Comparison of ENCODE assay signal across 17 cellular contexts in genomic region chr12:92360543-92360942, GRCh38.
DNase-seq lines count a peak whose midpoint lies in the region; ATAC-seq, FAIRE-seq and TF ChIP-seq lines count a peak whose summit lies in the region.
"Had no signal": no experiment of that assay in that cellular context is flagged by ENCODE, and none has a peak within 500 bp of the region (broad histone marks: within the 10 kb centered on the region; RNA-seq: fewer than 3 reads in every experiment).

No MANE protein-coding gene starts in this region.

- peaks cover 74% of the 10 kb centered on the region for H3K4me1 ChIP-seq in CD4-positive, alpha-beta memory T cell (ENCODE audit: insufficient read depth, low read length)
- H3K4me1 ChIP-seq in lower lobe of right lung, result no peaks in the 10 kb centered on the region
- no peaks in the 10 kb centered on the region for H3K4me1 ChIP-seq in colonic mucosa

- no peak overlapping the region for H3K4me3 ChIP-seq in CD4-positive, alpha-beta memory T cell (ENCODE audit: low read length in 2 of 2)
- no peak overlapping the region for H3K4me3 ChIP-seq in lower lobe of right lung
- H3K4me3 ChIP-seq in colonic mucosa, result no peak overlapping the region
- H3K4me3 ChIP-seq: GM23338, neural progenitor cell had no signal

- no peaks in the 10 kb centered on the region for H3K9me3 ChIP-seq in CD4-positive, alpha-beta memory T cell (ENCODE audit: control insufficient read depth in 1 of 2, low read length in 2 of 2)
- H3K9me3 ChIP-seq in lower lobe of right lung, result no peaks in the 10 kb centered on the region
- H3K9me3 ChIP-seq in colonic mucosa, result no peaks in the 10 kb centered on the region
- H3K9me3 ChIP-seq: SK-N-SH had no signal

- ATAC-seq in activated B cell treated with CpG ODN at 0.5 μM for 24 hours (ENCODE audit: low read depth), result no peak
- ATAC-seq in memory B cell (ENCODE audit: low read depth), result no peak
- no peak for ATAC-seq in lower lobe of right lung
- ATAC-seq: GM23338, PC-3 had no signal

- peaks cover 0 to 60% (median 36%) of the 10 kb centered on the region in 8 donors for H3K9me3 Mint-ChIP-seq in CD4-positive, alpha-beta memory T cell
- peaks cover 4% of the 10 kb centered on the region for H3K9me3 Mint-ChIP-seq in activated B cell treated with CpG ODN at 0.5 μM for 24 hours
- peaks cover 2% of the 10 kb centered on the region for H3K9me3 Mint-ChIP-seq in memory B cell
- H3K9me3 Mint-ChIP-seq: GM23338, neural progenitor cell had no signal

- H3K36me3 ChIP-seq in CD4-positive, alpha-beta memory T cell (ENCODE audit: insufficient read depth, low read length), result no peaks in the 10 kb centered on the region
- H3K36me3 ChIP-seq in lower lobe of right lung (no peaks in the 10 kb centered on the region), colonic mucosa (no peaks in the 10 kb centered on the region)
- H3K36me3 ChIP-seq: brain microvascular endothelial cell, neural progenitor cell had no signal

- CTCF ChIA-PET in CD4-positive, alpha-beta memory T cell (lab: Charles Lee; ENCODE audit: partially characterized antibody), result interaction anchor here (0.7 to 1.2 kb wide), 4 partner anchors 14 to 215 kb away, joined by 3 read pairs; partner anchors contain the start of gene BTG1
- CTCF ChIA-PET in activated B cell treated with CpG ODN at 0.5 μM for 24 hours (lab: Charles Lee), result interaction anchor here (1.2 kb wide), 1 partner anchor 216 kb away, joined by 3 read pairs; no protein-coding TSS in a partner anchor

- TF ChIP-seq POLR2A in GM12891 (IDR thresholded peaks at IDR 0.05; ENCODE audit: low read depth, low read length), result no peak

- peak; percentile 43 to 69 (median 65) for DNase-seq in CD4-positive, alpha-beta memory T cell
- no peak for DNase-seq in GM12891 (ENCODE audit: insufficient read length, low spot score)
- DNase-seq in activated B cell treated with CpG ODN at 0.5 μM for 24 hours, result no peak
- no peak for DNase-seq in memory B cell (ENCODE audit: low spot score in 2 of 2)
- DNase-seq in COR-L47 (lab: John Stamatoyannopoulos, UW), result no peak
- no peak for DNase-seq in lower lobe of right lung
- no peak for DNase-seq in colonic mucosa
- DNase-seq: activated effector memory CD4-positive, alpha-beta T cell treated with anti-CD3 and anti-CD28 coated beads, Interleukin-2, amount 50 U/mL, for 16 hours; brain microvascular endothelial cell; NCI-H2227 treated with DMSO at 0.1 percent for 48 hours; PC-3; SK-N-SH; stimulated activated CD4-positive, alpha-beta T cell treated with anti-CD3 and anti-CD28 coated beads, Interleukin-1b, Interleukin-23, amount 100 ng/mL, for 48 hours; trophoblast cell had no signal

- POLR2A ChIA-PET in CD4-positive, alpha-beta memory T cell (lab: Charles Lee; ENCODE audit: partially characterized antibody), result interaction anchor here (0.6 to 6.6 kb wide), 14 partner anchors 33 to 285 kb away, joined by 3 to 188 read pairs (median 4); partner anchors contain the start of gene BTG1
- POLR2A ChIA-PET in activated B cell treated with CpG ODN at 0.5 μM for 24 hours (lab: Charles Lee), result interaction anchor here (0.9 to 7.4 kb wide), 3 partner anchors 9 to 215 kb away, joined by 4 to 344 read pairs (median 5); partner anchors contain the start of gene BTG1

- H3K27me3 Mint-ChIP-seq in CD4-positive, alpha-beta memory T cell, result no peaks in the 10 kb centered on the region
- H3K27me3 Mint-ChIP-seq in activated B cell treated with CpG ODN at 0.5 μM for 24 hours, result no peaks in the 10 kb centered on the region
- H3K27me3 Mint-ChIP-seq in memory B cell, result no peaks in the 10 kb centered on the region

- no peak overlapping the region for H3K9ac ChIP-seq in colonic mucosa (ENCODE audit: low read depth in 2 of 2, low read length in 2 of 2)
- H3K9ac ChIP-seq: neural progenitor cell, SK-N-SH had no signal

- H3K27ac ChIP-seq in CD4-positive, alpha-beta memory T cell (ENCODE audit: low read depth, low read length), result peak overlapping the region; percentile 11
- H3K27ac ChIP-seq in lower lobe of right lung (no peak overlapping the region), colonic mucosa (no peak overlapping the region)
- H3K27ac ChIP-seq: brain microvascular endothelial cell, neural progenitor cell had no signal

- intact Hi-C loops in CD4-positive, alpha-beta memory T cell (cut with micrococcal nuclease), result loop anchor here (1.0 to 10.0 kb wide), 7 partner anchors 38 to 483 kb away; no protein-coding TSS in a partner anchor
- intact Hi-C loops in activated B cell treated with CpG ODN at 0.5 μM for 24 hours (cut with micrococcal nuclease), result loop anchor here (5.0 kb wide), 2 partner anchors 127 to 1212 kb away; partner anchors contain the start of gene SOCS2
- intact Hi-C loops in lower lobe of right lung (cut with DNase I), result no loop called here
- intact Hi-C loops in colonic mucosa (cut with DNase I), result no loop called here

- H3K36me3 Mint-ChIP-seq in CD4-positive, alpha-beta memory T cell, result peaks cover 37 to 41% of the 10 kb centered on the region in 2 donors
- H3K36me3 Mint-ChIP-seq in activated B cell treated with CpG ODN at 0.5 μM for 24 hours (ENCODE audit: low read depth) (peaks cover 7% of the 10 kb centered on the region), memory B cell (peaks cover 3% of the 10 kb centered on the region)

- H3K4me1 Mint-ChIP-seq in CD4-positive, alpha-beta memory T cell, result peaks cover 49 to 88% (median 68%) of the 10 kb centered on the region in 4 donors
- H3K4me1 Mint-ChIP-seq in activated B cell treated with CpG ODN at 0.5 μM for 24 hours, result peaks cover 85% of the 10 kb centered on the region
- peaks cover 55% of the 10 kb centered on the region for H3K4me1 Mint-ChIP-seq in memory B cell

- H3K27me3 ChIP-seq in CD4-positive, alpha-beta memory T cell (ENCODE audit: insufficient read depth, low read length), result no peaks in the 10 kb centered on the region
- H3K27me3 ChIP-seq in lower lobe of right lung (ENCODE audit: low read depth) (no peaks in the 10 kb centered on the region), colonic mucosa (no peaks in the 10 kb centered on the region)
- H3K27me3 ChIP-seq: brain microvascular endothelial cell, neural progenitor cell had no signal

- FAIRE-seq in GM12891 (lab: Jason Lieb, UNC), result peak; percentile 69
- FAIRE-seq: G401.6 had no signal

- no peak for TF ChIP-seq CTCF in activated B cell treated with CpG ODN at 0.5 μM for 24 hours (IDR thresholded peaks at IDR 0.05)
- no peak for TF ChIP-seq CTCF in lower lobe of right lung (IDR thresholded peaks at IDR 0.05)
- TF ChIP-seq CTCF in colonic mucosa (IDR thresholded peaks at IDR 0.05), result no peak

- peak overlapping the region in 6 of 8 donors; percentile 7 to 67 (median 56) for H3K4me3 Mint-ChIP-seq in CD4-positive, alpha-beta memory T cell
- H3K4me3 Mint-ChIP-seq in activated B cell treated with CpG ODN at 0.5 μM for 24 hours (peak overlapping the region; percentile 11), memory B cell (no peak overlapping the region)
- H3K4me3 Mint-ChIP-seq: GM23338, neural progenitor cell had no signal

- H3K27ac Mint-ChIP-seq in CD4-positive, alpha-beta memory T cell, result peak overlapping the region; percentile 60 to 96 (median 91)
- H3K27ac Mint-ChIP-seq in activated B cell treated with CpG ODN at 0.5 μM for 24 hours, result peak overlapping the region; percentile 56
- H3K27ac Mint-ChIP-seq in memory B cell, result peak overlapping the region; percentile 81
- H3K27ac Mint-ChIP-seq: GM23338, neural progenitor cell had no signal

TF ChIP-seq in GM12891, 5 proteins besides CTCF, POLR2A, EP300 and RAD21:
- no peak for TF ChIP-seq PAX5 (IDR thresholded peaks at IDR 0.05; ENCODE audit: insufficient read depth, low read length, severe bottlenecking)
- no peak for TF ChIP-seq POU2F2 (IDR thresholded peaks at IDR 0.05; ENCODE audit: low read depth, low read length)
- no peak for TF ChIP-seq POLR2AphosphoS5 (IDR thresholded peaks at IDR 0.05; ENCODE audit: low read depth, low read length)
- TF ChIP-seq TAF1 (IDR thresholded peaks at IDR 0.05; ENCODE audit: low read depth, low read length), result no peak
- TF ChIP-seq SPI1 (IDR thresholded peaks at IDR 0.05; ENCODE audit: low read depth, low read length), result peak; percentile 27; the same call in 1 of the 2 replicates

Comparison
In these comparisons a context has a peak if more than half of its experiments do, and no peak if none do; other contexts are left out.
1. DNase-seq: peak in CD4-positive, alpha-beta memory T cell (5 of 5); none in GM12891 (single experiment), activated B cell treated with CpG ODN at 0.5 μM for 24 hours (single experiment), memory B cell (0 of 2), COR-L47 (single experiment), lower lobe of right lung (single experiment) and colonic mucosa (single experiment).
2. intact Hi-C loops: an anchor here in CD4-positive, alpha-beta memory T cell (1.0 to 10.0 kb wide) and activated B cell treated with CpG ODN at 0.5 μM for 24 hours (5.0 kb wide); none called in lower lobe of right lung and colonic mucosa.
3. Peak in every context shown above with its lines, with median percentiles within 50 percentile points of each other: H3K27ac Mint-ChIP-seq.